ENCODE assay signal across 23 cellular contexts in genomic region chr15:87573534-87573933, GRCh38.
"Had no signal": no experiment of that assay in that cellular context is flagged by ENCODE, and none has a peak within 500 bp of the region (broad histone marks: within the 10 kb centered on the region; RNA-seq: fewer than 3 reads in every experiment).

No MANE protein-coding gene starts in this region.

- H3K36me3 ChIP-seq: Peyer's patch, SJSA1 had no signal

- H3K27me3 ChIP-seq: Peyer's patch, SJSA1 had no signal

- H3K9ac ChIP-seq: KMS-11 had no signal

- H3K27ac ChIP-seq: KMS-11, PC-9, Peyer's patch, SJSA1, SK-N-MC had no signal

- DNase-seq: IMR-90, Kasumi-1, MV-4-11, NCI-H1048, NCI-H1105, NCI-H1436 treated with DMSO at 0.1 percent for 48 hours, NCI-H1694, NCI-H187 treated with DMSO at 0.1 percent for 48 hours, NCI-H2029 treated with DMSO at 0.1 percent for 48 hours, NCI-H2171 treated with DMSO at 0.1 percent for 48 hours, NCI-H345, NCI-H446 treated with DMSO at 0.1 percent for 48 hours, NCI-H510A treated with DMSO at 0.1 percent for 48 hours, NCI-H526, OCI-M1, PC-9, Peyer's patch, Right ventricle myocardium superior, RPMI8226, SIG-M5 had no signal

- H3K4me1 ChIP-seq: Peyer's patch had no signal

- H2AFZ ChIP-seq: PC-9 had no signal

- H3K4me2 ChIP-seq: KMS-11, PC-9 had no signal

- H3K9me3 ChIP-seq: Peyer's patch, SJSA1 had no signal

- H3K4me3 ChIP-seq: PC-9, Peyer's patch, SJSA1, SK-N-MC had no signal
